ENCODE assay signal across 12 cellular contexts in the genomic region with DNA sequence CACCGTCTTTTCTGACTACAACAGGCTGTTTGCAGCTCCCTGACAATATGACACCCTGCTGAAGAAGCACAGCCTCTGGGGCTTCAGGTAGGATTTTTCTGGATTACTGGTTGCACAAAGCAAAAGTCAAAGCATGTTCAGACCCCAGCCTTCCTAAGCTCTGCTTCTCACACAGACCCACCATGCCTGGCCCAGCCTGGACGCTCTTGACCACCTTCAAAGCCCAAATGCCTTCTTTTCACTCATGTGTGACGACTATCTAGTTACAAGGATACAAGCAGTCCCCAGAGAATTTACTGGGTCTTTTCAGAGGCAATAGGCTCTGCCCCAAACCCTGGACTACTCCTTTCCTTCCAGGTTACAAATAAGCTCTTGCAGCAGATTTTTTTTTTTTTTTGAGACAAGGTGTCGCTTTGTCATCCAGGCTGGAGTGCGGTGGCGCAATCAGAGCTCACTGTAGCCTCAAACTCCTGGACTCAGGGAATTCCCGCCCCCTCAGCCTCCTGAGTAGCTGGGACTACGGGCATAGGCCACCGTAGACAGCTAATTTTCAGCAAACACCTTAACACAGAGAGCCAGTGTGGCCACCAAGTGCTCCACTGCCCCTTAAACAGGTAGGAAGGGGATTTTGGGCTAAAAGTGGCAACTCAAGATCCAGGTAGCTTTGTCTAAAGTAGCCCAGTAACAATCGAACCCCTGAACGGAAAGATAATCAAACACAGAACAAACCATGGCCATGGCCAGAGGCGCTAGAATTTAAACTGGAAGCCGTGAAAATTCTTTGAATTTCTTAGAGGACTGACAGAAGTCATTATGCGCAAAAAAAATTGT. TPM values are rescaled to one million over a fixed set of nuclear protein-coding genes. Genes with fewer than 3 reads are reported as not detected.
DNase-seq lines count a peak whose midpoint lies in the region; ATAC-seq, FAIRE-seq and TF ChIP-seq lines count a peak whose summit lies in the region.
"Had no signal": no experiment of that assay in that cellular context is flagged by ENCODE, and none has a peak within 500 bp of the region (broad histone marks: within the 10 kb centered on the region; RNA-seq: fewer than 3 reads in every experiment).

No MANE protein-coding gene starts in this region.

- H3K27ac ChIP-seq in IMR-90 (ENCODE audit: insufficient read depth, low read length) (no peak overlapping the region), GM12878 (ENCODE audit: control insufficient read depth, insufficient read depth) (no peak overlapping the region), iPS-20b (ENCODE audit: low read length) (no peak overlapping the region), sigmoid colon (peak overlapping the region; percentile 77 to 90 (median 86))

- 100% methylated on average over 3 of the region's 14 CpGs; no CpG with 5 or more reads in 1 of the 2 experiments for WGBS in IMR-90 (ENCODE audit: extremely low coverage in 2 of 2, insufficient read length in 1 of 2), 2 experiments
- WGBS in GM12878 (ENCODE audit: insufficient coverage, insufficient replicate concordance, low lambda C conversion rate, missing lambda C conversion rate): 38% methylated on average over 14 of the region's 14 CpGs
- 23 to 64% methylated on average over 14 of the region's 14 CpGs for WGBS in sigmoid colon, 2 donors

- RAD21 ChIA-PET in GM12878 (lab: Charles Lee; ENCODE audit: unreplicated experiment): interaction anchor here (0.8 to 1.6 kb wide), 5 partner anchors 11 to 116 kb away, joined by 3 to 4 read pairs (median 3); a partner anchor contains a TSS

- no peak overlapping the region for H3K4ac ChIP-seq in IMR-90 (ENCODE audit: low read depth, low read length)

- no peak overlapping the region for H4K5ac ChIP-seq in IMR-90 (ENCODE audit: low read depth, low read length)

- H3K79me1 ChIP-seq in IMR-90 (ENCODE audit: low read depth in 1 of 2, low read length in 2 of 2): peaks cover 24 to 70% of the 10 kb centered on the region in 2 experiments

- H3K9me3 ChIP-seq in IMR-90 (ENCODE audit: control insufficient read depth, insufficient read depth, low read length) (no peaks in the 10 kb centered on the region), GM12878 (replicated peaks; ENCODE audit: control insufficient read depth, insufficient read depth, low read length) (no peaks in the 10 kb centered on the region), iPS-20b (ENCODE audit: insufficient read depth, low read depth, low read length) (no peaks in the 10 kb centered on the region), sigmoid colon (no peaks in the 10 kb centered on the region)

- intact Hi-C loops in IMR-90 (cut with micrococcal nuclease) (no loop called here), GM12878 (cut with micrococcal nuclease; ENCODE audit: unreplicated experiment) (no loop called here), sigmoid colon (cut with DNase I) (loop anchor here (2.0 to 5.0 kb wide), 2 partner anchors 24 to 119 kb away; no protein-coding TSS in a partner anchor)

- H3K23ac ChIP-seq in IMR-90 (ENCODE audit: low read depth, low read length): no peak overlapping the region

- peaks cover 5% of the 10 kb centered on the region; the same call in 1 of the 2 replicates for H3K9me1 ChIP-seq in IMR-90 (ENCODE audit: insufficient read depth, low read length)

- TF ChIP-seq EP300 in GM12878 (IDR thresholded peaks at IDR 0.05; ENCODE audit: borderline replicate concordance in 1 of 2, control insufficient read depth in 1 of 2, low read depth in 2 of 2, low read length in 2 of 2): no peak
- peak in 1 of 4 donors; percentile 30 for TF ChIP-seq EP300 in sigmoid colon (IDR thresholded peaks at IDR 0.05)

- SMC1A ChIA-PET in GM12878 (lab: Charles Lee; ENCODE audit: uncharacterized antibody, unreplicated experiment): interaction anchor here (0.6 to 4.1 kb wide), 13 partner anchors 9 to 183 kb away, joined by 3 to 31 read pairs (median 7); a partner anchor contains a TSS

- H3K9ac ChIP-seq in IMR-90 (ENCODE audit: low read depth, low read length) (no peak overlapping the region), GM12878 (ENCODE audit: control insufficient read depth, insufficient read depth, low read length) (no peak overlapping the region), iPS-20b (ENCODE audit: low read depth, low read length) (peak overlapping the region; percentile 28; the same call in 1 of the 2 replicates)

- H3K4me3 ChIP-seq in IMR-90 (ENCODE audit: insufficient read depth, low read depth, low read length) (no peak overlapping the region), GM12878 (no peak overlapping the region), iPS-20b (ENCODE audit: low read length) (no peak overlapping the region), sigmoid colon (peak overlapping the region in 3 of 4 donors; percentile 4 to 11 (median 9))

- no peak overlapping the region for H2BK5ac ChIP-seq in IMR-90 (ENCODE audit: low read depth, low read length, poor library complexity, severe bottlenecking)

- no peaks in the 10 kb centered on the region for H3K27me3 ChIP-seq in IMR-90 (ENCODE audit: control insufficient read depth, insufficient read depth, low read length)
- H3K27me3 ChIP-seq in GM12878 (replicated peaks in 1 of 2; ENCODE audit: control insufficient read depth in 2 of 2, insufficient read depth in 2 of 2, low read length in 1 of 2): no peaks in the 10 kb centered on the region
- no peaks in the 10 kb centered on the region for H3K27me3 ChIP-seq in iPS-20b (ENCODE audit: insufficient read depth, low read length)
- no peaks in the 10 kb centered on the region for H3K27me3 ChIP-seq in sigmoid colon

- no peak for FAIRE-seq in GM12878 (lab: Jason Lieb, UNC)
- FAIRE-seq in D721Med (lab: Jason Lieb, UNC): no peak
- FAIRE-seq: frontal cortex had no signal

- no peak overlapping the region for H4K91ac ChIP-seq in IMR-90 (ENCODE audit: insufficient read depth, low read depth, low read length)

- TF ChIP-seq POLR2A in IMR-90 (IDR thresholded peaks at IDR 0.05; ENCODE audit: low read depth, low read length) (no peak), GM12878 (IDR thresholded peaks at IDR 0.05; ENCODE audit: low read depth, low read length) (no peak), sigmoid colon (IDR thresholded peaks at IDR 0.05) (no peak)

- no peak; the same call in 1 of the 2 replicates for ATAC-seq in IMR-90 (ENCODE audit: low read depth)
- ATAC-seq in GM12878: peak; percentile 36
- no peak for ATAC-seq in GM18861 (IDR thresholded peaks at IDR 0.05; ENCODE audit: unreplicated experiment)

- POLR2A ChIA-PET in IMR-90 (lab: Charles Lee; ENCODE audit: unreplicated experiment): no interaction called here
- POLR2A ChIA-PET in GM12878 (lab: Charles Lee): interaction anchor here (1.1 to 1.7 kb wide), 5 partner anchors 11 to 39 kb away, joined by 3 to 6 read pairs (median 4); no protein-coding TSS in a partner anchor

- 0 out of 3 replicates have a peak overlapping the region, but pooled peaks have one; percentile 2 for H2BK15ac ChIP-seq in IMR-90 (ENCODE audit: low read depth, low read length)

- peak overlapping the region; percentile 1; the same call in 1 of the 2 replicates for H2BK20ac ChIP-seq in IMR-90 (ENCODE audit: low read depth, low read length)

- DNase-seq in IMR-90: peak; percentile 45
- no peak for DNase-seq in GM12878 (ENCODE audit: low read depth, low spot score)
- peak; percentile 83 for DNase-seq in sigmoid colon
- no peak for DNase-seq in HPDE6-E6E7 (ENCODE audit: extremely low spot score)
- no peak for DNase-seq in GM20000 (ENCODE audit: low spot score)
- no peak for DNase-seq in D721Med (ENCODE audit: insufficient read length, low spot score)
- DNase-seq: GOT3; KG1; stimulated activated CD4-positive, alpha-beta T cell treated with anti-CD3 and anti-CD28 coated beads, Interleukin-12 subunit alpha, Interleukin-12 subunit beta, amount 100 ng/mL, for 4 hours had no signal

- TF ChIP-seq RAD21 in IMR-90 (IDR thresholded peaks at IDR 0.05; ENCODE audit: low read length) (no peak), GM12878 (IDR thresholded peaks at IDR 0.05; ENCODE audit: insufficient read depth, low read depth, low read length) (no peak)

- H3K4me2 ChIP-seq in IMR-90 (ENCODE audit: low read depth, low read length) (peak overlapping the region; percentile 24; the same call in 1 of the 2 replicates), GM12878 (ENCODE audit: control insufficient read depth, insufficient read depth) (no peak overlapping the region)

- CTCF ChIA-PET in IMR-90 (lab: Yijun Ruan, JAX): interaction anchor here (0.6 to 0.7 kb wide), 3 partner anchors 11 to 49 kb away, joined by 3 to 4 read pairs (median 3); no protein-coding TSS in a partner anchor
- CTCF ChIA-PET in GM12878 (lab: Yijun Ruan, JAX): interaction anchor here (0.6 to 1.5 kb wide), 10 partner anchors 11 to 711 kb away, joined by 3 to 6 read pairs (median 4); no protein-coding TSS in a partner anchor

- TF ChIP-seq CTCF in IMR-90 (conservative IDR thresholded peaks at IDR 0.05; ENCODE audit: low read depth, low read length) (no peak), GM12878 (IDR thresholded peaks at IDR 0.05 in 2 of 3, conservative IDR thresholded peaks at IDR 0.05 in 1 of 3; ENCODE audit: control insufficient read depth in 2 of 3, extremely low read depth in 1 of 3, insufficient read depth in 1 of 3, low read depth in 3 of 3, low read length in 3 of 3) (no peak), sigmoid colon (IDR thresholded peaks at IDR 0.05) (no peak), GM20000 (IDR thresholded peaks at IDR 0.05; ENCODE audit: extremely low read depth, missing control alignments) (no peak), D721Med (IDR thresholded peaks at IDR 0.05; ENCODE audit: insufficient read depth, missing control alignments) (no peak)

- H2AK9ac ChIP-seq in IMR-90 (replicated peaks; ENCODE audit: low read depth, low read length, poor library complexity): no peak overlapping the region

- H3K14ac ChIP-seq in IMR-90 (replicated peaks; ENCODE audit: low read depth, low read length): no peak overlapping the region

- H3K4me1 ChIP-seq in IMR-90 (ENCODE audit: control insufficient read depth, insufficient read depth, low read length) (peaks cover 12% of the 10 kb centered on the region), GM12878 (ENCODE audit: control insufficient read depth, insufficient read depth, low read length) (no peaks in the 10 kb centered on the region), iPS-20b (ENCODE audit: insufficient read depth, low read length) (peaks cover 25% of the 10 kb centered on the region), sigmoid colon (peaks cover 0 to 84% (median 75%) of the 10 kb centered on the region in 4 donors)

- no peak overlapping the region for H4K8ac ChIP-seq in IMR-90 (ENCODE audit: low read depth in 2 of 2, low read length in 2 of 2)

- dilution Hi-C loops in IMR-90 (cut with HindIII; ENCODE audit: low sequenced_read_pairs, unreplicated experiment): no loop called here

- H3K79me2 ChIP-seq in GM12878 (ENCODE audit: control insufficient read depth, insufficient read depth, low read length): no peaks in the 10 kb centered on the region

- no peak overlapping the region for H3K56ac ChIP-seq in IMR-90 (ENCODE audit: extremely low read depth, insufficient read depth, low read length)

- peak overlapping the region; percentile 27; the same call in 1 of the 2 replicates for H3K18ac ChIP-seq in IMR-90 (ENCODE audit: low read depth, low read length)

- no peak overlapping the region for H2BK120ac ChIP-seq in IMR-90 (ENCODE audit: low read depth, low read length)

- no peak overlapping the region for H2AFZ ChIP-seq in IMR-90 (replicated peaks; ENCODE audit: low read length, poor library complexity)
- no peak overlapping the region for H2AFZ ChIP-seq in GM12878 (ENCODE audit: control insufficient read depth, low read depth, low read length)

- H3K36me3 ChIP-seq in IMR-90 (ENCODE audit: control insufficient read depth, insufficient read depth, low read length) (no peaks in the 10 kb centered on the region), GM12878 (ENCODE audit: control insufficient read depth in 2 of 2, insufficient read depth in 2 of 2, low read length in 1 of 2) (no peaks in the 10 kb centered on the region), iPS-20b (ENCODE audit: insufficient read depth, low read depth, low read length) (no peaks in the 10 kb centered on the region), sigmoid colon (no peaks in the 10 kb centered on the region)

- peak overlapping the region; percentile 61; the same call in 1 of the 2 replicates for H2AK5ac ChIP-seq in IMR-90 (ENCODE audit: low read depth, low read length)

- H4K20me1 ChIP-seq in IMR-90 (ENCODE audit: insufficient read depth, low read length): peaks cover 55% of the 10 kb centered on the region
- H4K20me1 ChIP-seq in GM12878 (ENCODE audit: control insufficient read depth, insufficient read depth): no peaks in the 10 kb centered on the region

- BruUV-seq in IMR-90 (replicated peaks; lab: Mats Ljungman, UMichigan): no TSS peak
- BruUV-seq in GM12878 (replicated peaks; lab: Mats Ljungman, UMichigan): no TSS peak

- in situ Hi-C loops in IMR-90 (cut with MboI; ENCODE audit: low sequenced_read_pairs): no loop called here
- in situ Hi-C loops in GM12878 (cut with MboI): no loop called here

RNA-seq across cellular contexts. Expression of a gene that starts 16.2 kb away (rescaled TPM):
- total RNA-seq in IMR-90 (2012; rRNA removed) (11.5 and 13.6 TPM in 2 replicates), GM12878 (2014; rRNA removed) (0.65 and 0.68 TPM in 2 replicates), GM12878 (2014; rRNA removed; fragmentation: Illumina TruSeq; extraction: Trizol) (0.64 and 1.8 TPM in 2 replicates), GM12878 (2021) (1.5 and 1.9 TPM in 2 replicates), sigmoid colon (1,000 to 10,000 TPM in 1 of 4 donors, 100 to 1,000 TPM in 3; 637 to 1,443 (median 763) TPM)
- polyA plus RNA-seq in IMR-90 (2012; rRNA removed) (10.9 and 11.6 TPM in 2 replicates), GM12878 (2011; rRNA removed) (0.33 and 0.43 TPM in 2 replicates), GM12878 (2014; fragmentation: Illumina TruSeq; extraction: Trizol) (0.48 and 1.2 TPM in 2 replicates), GM12878 (2014; fragmentation: Nextera tagmentation; extraction: Ambion mirVana) (under 1 TPM; 0.22 to 0.71 TPM), GM12878 (2014; rRNA removed) (0.66 and 1.0 TPM in 2 replicates), GM12878 (2016; fragmentation: Nextera tagmentation; extraction: Ambion mirVana) (1 to 10 TPM in 1 of 2 experiments, under 1 TPM in 1; 0.68 to 1.4 TPM), sigmoid colon (10 to 100 TPM in 2 of 3 donors, 1 to 10 TPM in 1; 8.3 to 42.5 (median 10.8) TPM)
- 4.9 and 6.7 TPM in 2 replicates for polyA plus RNA-seq in IMR-90 (2012; cell fraction: cytosol; rRNA removed)
- 19.7 and 44.0 TPM in 2 replicates for polyA plus RNA-seq in IMR-90 (2012; cell fraction: nucleus; rRNA removed; ENCODE audit: low replicate concordance)
- 16.7 and 47.2 TPM in 2 replicates for total RNA-seq in GM12878 (2013; cell fraction: nucleolus; rRNA removed)
- 0.17 TPM for polyA plus RNA-seq in GM12878 (2011; ENCODE audit: low read depth)
- polyA plus RNA-seq in GM12878 (2011; cell fraction: cytosol; rRNA removed): 0.35 and 0.39 TPM in 2 replicates
- polyA plus RNA-seq in GM12878 (2011; cell fraction: nucleus; rRNA removed): 0.99 and 2.1 TPM in 2 replicates
- 0.12 and 0.28 TPM in 2 replicates for polyA plus RNA-seq in GM12878 (2012)
- polyA minus RNA-seq in GM12878 (2011; rRNA and poly(A)+ RNA removed): 0.37 and 1.3 TPM in 2 replicates
- polyA minus RNA-seq in GM12878 (2011; cell fraction: cytosol; rRNA and poly(A)+ RNA removed): 0.53 and 0.62 TPM in 2 replicates
- 0.36 and 0.77 TPM in 2 replicates for polyA minus RNA-seq in GM12878 (2011; cell fraction: nucleus; rRNA and poly(A)+ RNA removed)

Comparison
In these comparisons a context has a peak if more than half of its experiments do, and no peak if none do; other contexts are left out.
1. DNase-seq: peak in IMR-90 (single experiment) and sigmoid colon (single experiment); none in GM12878 (single experiment), HPDE6-E6E7 (single experiment), GM20000 (single experiment) and D721Med (single experiment).
2. H3K27ac ChIP-seq: peak in sigmoid colon (4 of 4); none in IMR-90 (single experiment), GM12878 (single experiment) and iPS-20b (single experiment).
3. H3K4me3 ChIP-seq: peak in sigmoid colon (3 of 4); none in IMR-90 (single experiment), GM12878 (single experiment) and iPS-20b (single experiment).
4. RNA of a gene that starts 16.2 kb away (total RNA-seq): 637 to 1,443 TPM in sigmoid colon; 11.5 to 13.6 TPM in IMR-90 and 0.64 to 47.2 TPM in GM12878; every median in the first group is over 10 times any median in the second.